In genomic region chr7:68888971-68889385, GRCh38 we compare ENCODE assay signal across 19 cellular contexts.
"Had no signal": no experiment of that assay in that cellular context is flagged by ENCODE, and none has a peak within 500 bp of the region (broad histone marks: within the 10 kb centered on the region; RNA-seq: fewer than 3 reads in every experiment).

No MANE protein-coding gene starts in this region.

- H3K36me3 Mint-ChIP-seq: immature natural killer cell, natural killer cell, type B pancreatic cell had no signal

- DNase-seq: activated CD4-positive, alpha-beta T cell treated with anti-CD3 and anti-CD28 coated beads for 4 hours; activated CD8-positive, alpha-beta memory T cell treated with anti-CD3 and anti-CD28 coated beads, Interleukin-2, amount 50 U/mL, for 48 hours; activated CD8-positive, alpha-beta T cell treated with anti-CD3 and anti-CD28 coated beads, Interleukin-2, amount 10 ng/mL, durations not matched to agents 7 days and 5 days; activated naive CD4-positive, alpha-beta T cell; aorta; immature natural killer cell; left cardiac atrium; mucosa of descending colon; natural killer cell; sigmoid colon; stimulated activated CD4-positive, alpha-beta T cell treated with anti-CD3 and anti-CD28 coated beads, Interleukin-12 subunit alpha, Interleukin-12 subunit beta, amount 100 ng/mL, for 4 hours; stimulated activated naive CD4-positive, alpha-beta T cell treated with Interleukin-2 at 50 U/mL for 16 hours; T1000; WERI-Rb-1 had no signal

- H3K9me3 Mint-ChIP-seq: type B pancreatic cell had no signal

- ATAC-seq: activated CD8-positive, alpha-beta T cell treated with anti-CD3 and anti-CD28 coated beads, Interleukin-2, amount 10 ng/mL, durations not matched to agents 7 days and 5 days; esophagus mucosa; left cardiac atrium; mucosa of descending colon; natural killer cell had no signal

- H3K27ac ChIP-seq: breast epithelium, sigmoid colon, suprapubic skin, WERI-Rb-1 had no signal

- H3K4me3 Mint-ChIP-seq: activated CD8-positive, alpha-beta T cell treated with anti-CD3 and anti-CD28 coated beads, Interleukin-2, amount 10 ng/mL, durations not matched to agents 7 days and 5 days; activated T-helper 1 cell treated with anti-CD3 and anti-CD28 coated beads, Interleukin-12 subunit alpha, Interleukin-12 subunit beta, Interleukin-2, Interleukin-4 antibody, amounts not matched to agents 30 ng/mL and 10 ng/mL and 1 ng/mL, durations not matched to agents 14 hours and 24 hours and 36 hours; immature natural killer cell; natural killer cell; type B pancreatic cell had no signal

- H3K4me1 Mint-ChIP-seq: immature natural killer cell, natural killer cell had no signal

- H3K27ac Mint-ChIP-seq: activated CD8-positive, alpha-beta T cell treated with anti-CD3 and anti-CD28 coated beads, Interleukin-2, amount 10 ng/mL, durations not matched to agents 7 days and 5 days; activated T-helper 1 cell treated with anti-CD3 and anti-CD28 coated beads, Interleukin-12 subunit alpha, Interleukin-12 subunit beta, Interleukin-2, Interleukin-4 antibody, amounts not matched to agents 30 ng/mL and 10 ng/mL and 1 ng/mL, durations not matched to agents 14 hours and 24 hours and 36 hours; immature natural killer cell; natural killer cell; type B pancreatic cell had no signal

- H3K27me3 Mint-ChIP-seq: type B pancreatic cell had no signal

- H3K9me3 ChIP-seq: breast epithelium, suprapubic skin had no signal

- H3K27me3 ChIP-seq: breast epithelium, sigmoid colon, suprapubic skin had no signal

- H3K4me1 ChIP-seq: breast epithelium, sigmoid colon, suprapubic skin had no signal
